ENCODE assay signal across 15 cellular contexts in genomic region chr4:153296424-153296823, GRCh38. TPM values are rescaled to one million over a fixed set of nuclear protein-coding genes. Genes with fewer than 3 reads are reported as not detected.
A peak's percentile ranks its signal among the peaks of the same experiment; 100 is the strongest.
DNase-seq lines count a peak whose midpoint lies in the region; ATAC-seq, FAIRE-seq and TF ChIP-seq lines count a peak whose summit lies in the region.
"Had no signal": no experiment of that assay in that cellular context is flagged by ENCODE, and none has a peak within 500 bp of the region (broad histone marks: within the 10 kb centered on the region; RNA-seq: fewer than 3 reads in every experiment).

No MANE protein-coding gene starts in this region.

- H4K20me1 ChIP-seq in astrocyte (ENCODE audit: insufficient read depth, low read length): no peaks in the 10 kb centered on the region
- H4K20me1 ChIP-seq in smooth muscle cell (ENCODE audit: low read depth): no peaks in the 10 kb centered on the region

- peak; percentile 54 for ATAC-seq in foreskin keratinocyte
- ATAC-seq: activated naive CD4-positive, alpha-beta T cell treated with anti-CD3 and anti-CD28 coated beads, Interleukin-2, amount 50 U/mL, for 72 hours had no signal

- 68% methylated on average over 4 of the region's 4 CpGs for WGBS in smooth muscle cell (ENCODE audit: low lambda C conversion rate)

- no peaks in the 10 kb centered on the region for H3K27me3 Mint-ChIP-seq in astrocyte (ENCODE audit: low read depth, unreplicated experiment)

- H3K27ac Mint-ChIP-seq in astrocyte (ENCODE audit: unreplicated experiment): no peak overlapping the region
- H3K27ac Mint-ChIP-seq: activated naive CD4-positive, alpha-beta T cell treated with anti-CD3 and anti-CD28 coated beads, Interleukin-2, amount 50 U/mL, for 72 hours had no signal

- no peaks in the 10 kb centered on the region for H3F3A ChIP-seq in smooth muscle cell (ENCODE audit: low read depth)

- no peaks in the 10 kb centered on the region for H3K79me2 ChIP-seq in astrocyte (ENCODE audit: insufficient read depth, low read length)
- no peaks in the 10 kb centered on the region for H3K79me2 ChIP-seq in smooth muscle cell (ENCODE audit: low read depth)

- peaks cover 12% of the 10 kb centered on the region for H3K9me3 Mint-ChIP-seq in astrocyte (ENCODE audit: unreplicated experiment)

- TF ChIP-seq CTCF in astrocyte (IDR thresholded peaks at IDR 0.05; ENCODE audit: insufficient read depth, low read depth, low read length) (no peak), foreskin keratinocyte (conservative IDR thresholded peaks at IDR 0.05) (no peak), smooth muscle cell (IDR thresholded peaks at IDR 0.05; ENCODE audit: borderline replicate concordance, insufficient read depth, poor library complexity, severe bottlenecking) (no peak)

- H3K9ac ChIP-seq in astrocyte (ENCODE audit: low read length) (no peak overlapping the region), smooth muscle cell (ENCODE audit: low read depth) (no peak overlapping the region)

- DNase-seq in EH (ENCODE audit: low read depth) (peak; percentile 83), astrocyte (ENCODE audit: low read depth) (peak; percentile 47), foreskin keratinocyte (peak in 1 of 2 donors; percentile 55), skeletal muscle cell (ENCODE audit: low read depth) (peak; percentile 56), smooth muscle cell (lab: John Stamatoyannopoulos, UW; ENCODE audit: unreplicated experiment) (no peak), NCI-H2171 treated with DMSO at 0.1 percent for 48 hours (lab: John Stamatoyannopoulos, UW) (no peak), amygdala (lab: John Stamatoyannopoulos, UW) (no peak)
- DNase-seq in activated CD4-positive, alpha-beta T cell treated with anti-CD3 and anti-CD28 coated beads for 4 hours: no peak
- DNase-seq: NCI-H1105 treated with DMSO at 0.1 percent for 48 hours, NCI-H82, nucleus accumbens had no signal

- no peak for FAIRE-seq in astrocyte (lab: Jason Lieb, UNC)
- FAIRE-seq: GM18507, islet of Langerhans had no signal

- H3K36me3 ChIP-seq in astrocyte (ENCODE audit: insufficient read depth, low read length) (no peaks in the 10 kb centered on the region), smooth muscle cell (ENCODE audit: low read depth) (no peaks in the 10 kb centered on the region)

- H3K27ac ChIP-seq in astrocyte (ENCODE audit: low read depth, low read length): no peak overlapping the region
- no peak overlapping the region for H3K27ac ChIP-seq in foreskin keratinocyte
- H3K27ac ChIP-seq in smooth muscle cell (ENCODE audit: low read depth): no peak overlapping the region

- H3K9me3 ChIP-seq in astrocyte (ENCODE audit: insufficient read depth, low read depth, low read length) (no peaks in the 10 kb centered on the region), smooth muscle cell (replicated peaks; ENCODE audit: low read depth) (no peaks in the 10 kb centered on the region)

- H3K36me3 Mint-ChIP-seq in astrocyte (ENCODE audit: low read depth, unreplicated experiment): peaks cover 55% of the 10 kb centered on the region

- no peaks in the 10 kb centered on the region for H3K27me3 ChIP-seq in astrocyte (ENCODE audit: insufficient read depth, low read length)
- H3K27me3 ChIP-seq in foreskin keratinocyte: no peaks in the 10 kb centered on the region
- H3K27me3 ChIP-seq in smooth muscle cell (ENCODE audit: low read depth): no peaks in the 10 kb centered on the region
- H3K27me3 ChIP-seq: tibial nerve had no signal

- H2AFZ ChIP-seq in astrocyte (ENCODE audit: low read depth, low read length): no peak overlapping the region
- no peak overlapping the region for H2AFZ ChIP-seq in smooth muscle cell (ENCODE audit: low read depth)

- H3K4me1 ChIP-seq in astrocyte (ENCODE audit: insufficient read depth, low read length) (no peaks in the 10 kb centered on the region), foreskin keratinocyte (peaks cover 27% of the 10 kb centered on the region), smooth muscle cell (ENCODE audit: low read depth) (no peaks in the 10 kb centered on the region)

- no peak overlapping the region for H3K4me3 Mint-ChIP-seq in astrocyte (ENCODE audit: unreplicated experiment)

- no peak overlapping the region for H3K4me3 ChIP-seq in astrocyte (ENCODE audit: insufficient read depth, low read depth, low read length)
- no peak overlapping the region for H3K4me3 ChIP-seq in skeletal muscle cell (ENCODE audit: low read depth, low read length)
- no peak overlapping the region for H3K4me3 ChIP-seq in smooth muscle cell
- H3K4me3 ChIP-seq: tibial nerve had no signal

- peaks cover 14% of the 10 kb centered on the region for H3K4me1 Mint-ChIP-seq in astrocyte (ENCODE audit: low read depth, unreplicated experiment)

- H3K4me2 ChIP-seq in astrocyte (ENCODE audit: low read length) (no peak overlapping the region), smooth muscle cell (no peak overlapping the region)

RNA-seq across cellular contexts. Expression of gene MND1, which starts 48.1 kb away (rescaled TPM):
- total RNA-seq in astrocyte: 1.00 and 1.0 TPM in 2 replicates
- total RNA-seq in foreskin keratinocyte: 10.8 and 15.6 TPM in 2 replicates
- 13.2 and 19.8 TPM in 2 replicates for polyA plus RNA-seq in foreskin keratinocyte
- 3.0 and 3.1 TPM in 2 replicates for total RNA-seq in smooth muscle cell
- polyA plus RNA-seq in smooth muscle cell: 1.7 and 3.5 TPM in 2 replicates

Comparison
In these comparisons a context has a peak if more than half of its experiments do, and no peak if none do; other contexts are left out.
1. DNase-seq: peak in EH (single experiment), astrocyte (single experiment) and skeletal muscle cell (single experiment); none in activated CD4-positive, alpha-beta T cell treated with anti-CD3 and anti-CD28 coated beads for 4 hours (0 of 2), smooth muscle cell (single experiment), NCI-H2171 treated with DMSO at 0.1 percent for 48 hours (single experiment) and amygdala (0 of 56).